Comparison of ENCODE assay signal across 13 cellular contexts in the genomic region with DNA sequence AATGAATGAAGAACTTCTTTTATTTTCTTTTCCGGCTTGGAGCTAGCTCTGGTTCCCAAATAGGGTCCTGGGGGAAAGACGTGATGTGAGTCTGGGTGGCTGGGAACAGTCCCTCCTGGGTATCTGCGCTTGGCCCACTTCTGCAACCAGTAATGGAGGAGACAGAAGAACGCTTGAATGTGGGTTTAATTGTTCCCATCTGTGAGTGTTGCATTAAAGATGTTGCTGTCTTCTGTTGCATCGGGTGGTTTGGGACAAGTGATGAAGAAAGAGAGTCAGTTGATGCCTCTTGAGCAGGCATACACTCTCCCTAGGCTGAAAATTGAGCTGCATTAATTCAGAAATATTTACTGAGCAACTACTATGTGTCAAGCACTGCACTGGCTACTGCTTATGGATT.
A peak's percentile ranks its signal among the peaks of the same experiment; 100 is the strongest.
DNase-seq lines count a peak whose midpoint lies in the region; ATAC-seq and TF ChIP-seq lines count a peak whose summit lies in the region.
"Had no signal": no experiment of that assay in that cellular context is flagged by ENCODE, and none has a peak within 500 bp of the region (broad histone marks: within the 10 kb centered on the region; RNA-seq: fewer than 3 reads in every experiment).

No MANE protein-coding gene starts in this region.

- TF ChIP-seq CTCF in AG04449 (IDR thresholded peaks at IDR 0.05; ENCODE audit: insufficient read depth, low read length, missing control alignments): no peak

- peaks cover 2 to 4% of the 10 kb centered on the region in 2 donors for H3K4me1 ChIP-seq in mucosa of rectum (ENCODE audit: control insufficient read depth in 2 of 2, insufficient read depth in 2 of 2, low read length in 2 of 2)

- H3K36me3 ChIP-seq in mucosa of rectum (ENCODE audit: control insufficient read depth in 2 of 2, insufficient read depth in 2 of 2, low read length in 2 of 2): no peaks in the 10 kb centered on the region
- H3K36me3 ChIP-seq: cardiac muscle cell had no signal

- no peaks in the 10 kb centered on the region for H3K27me3 ChIP-seq in mucosa of rectum (ENCODE audit: control insufficient read depth in 2 of 2, insufficient read depth in 2 of 2, low read length in 2 of 2)
- H3K27me3 ChIP-seq: cardiac muscle cell had no signal

- H3K27ac Mint-ChIP-seq in activated naive CD8-positive, alpha-beta T cell treated with anti-CD3 and anti-CD28 coated beads, Interleukin-2, amount 50 U/mL, for 24 hours: no peak overlapping the region

- H3K36me3 Mint-ChIP-seq in activated naive CD8-positive, alpha-beta T cell treated with anti-CD3 and anti-CD28 coated beads, Interleukin-2, amount 50 U/mL, for 24 hours (ENCODE audit: low read depth): peaks cover 1% of the 10 kb centered on the region

- no peaks in the 10 kb centered on the region for H3K27me3 Mint-ChIP-seq in activated naive CD8-positive, alpha-beta T cell treated with anti-CD3 and anti-CD28 coated beads, Interleukin-2, amount 50 U/mL, for 24 hours

- H3K4me1 Mint-ChIP-seq in activated naive CD8-positive, alpha-beta T cell treated with anti-CD3 and anti-CD28 coated beads, Interleukin-2, amount 50 U/mL, for 24 hours: peaks cover 6% of the 10 kb centered on the region

- no peak for DNase-seq in AG04449 (ENCODE audit: low read depth, low spot score)
- peak; percentile 36 for DNase-seq in GM03348 (ENCODE audit: low spot score)
- DNase-seq in activated naive CD8-positive, alpha-beta T cell treated with anti-CD3 and anti-CD28 coated beads, Interleukin-2, amount 50 U/mL, for 24 hours: no peak
- DNase-seq in HCEC 1CT: no peak
- no peak for DNase-seq in dedifferentiated amniotic fluid mesenchymal stem cell (ENCODE audit: extremely low spot score)
- DNase-seq: activated T-cell treated with anti-CD3 and anti-CD28 coated beads for 4 hours, glutamatergic neuron, NCI-H82, T-helper 9 cell had no signal

- POLR2A ChIA-PET in AG04449 (lab: Yijun Ruan, JAX): no interaction called here

- H3K9me3 Mint-ChIP-seq in activated naive CD8-positive, alpha-beta T cell treated with anti-CD3 and anti-CD28 coated beads, Interleukin-2, amount 50 U/mL, for 24 hours: peaks cover 6% of the 10 kb centered on the region

- H3K27ac ChIP-seq in mucosa of rectum (ENCODE audit: low read depth in 2 of 2, low read length in 2 of 2): no peak overlapping the region
- H3K27ac ChIP-seq: cardiac muscle cell had no signal

- CTCF ChIA-PET in AG04449 (lab: Yijun Ruan, JAX): no interaction called here

- peak overlapping the region in 1 of 2 donors; percentile 9 for H3K9ac ChIP-seq in mucosa of rectum (ENCODE audit: low read depth in 1 of 2, low read length in 2 of 2)

- H3K4me3 Mint-ChIP-seq in activated naive CD8-positive, alpha-beta T cell treated with anti-CD3 and anti-CD28 coated beads, Interleukin-2, amount 50 U/mL, for 24 hours: peak overlapping the region; percentile 61

- H3K9me3 ChIP-seq in mucosa of rectum (ENCODE audit: control insufficient read depth in 2 of 2, low read length in 2 of 2): no peaks in the 10 kb centered on the region

- no peak for ATAC-seq in activated naive CD8-positive, alpha-beta T cell treated with anti-CD3 and anti-CD28 coated beads, Interleukin-2, amount 50 U/mL, for 24 hours
- ATAC-seq in HG03196 (IDR thresholded peaks at IDR 0.05; ENCODE audit: unreplicated experiment) (no peak), esophagus mucosa (no peak)

- H3K4me3 ChIP-seq in AG04449 (ENCODE audit: low read depth, low read length): peak overlapping the region; percentile 52
- peak overlapping the region; percentile 62 to 63 for H3K4me3 ChIP-seq in mucosa of rectum (ENCODE audit: low read length in 2 of 2)
- H3K4me3 ChIP-seq: cardiac muscle cell had no signal
